ENCODE assay signal across 8 cellular contexts in the genomic region with DNA sequence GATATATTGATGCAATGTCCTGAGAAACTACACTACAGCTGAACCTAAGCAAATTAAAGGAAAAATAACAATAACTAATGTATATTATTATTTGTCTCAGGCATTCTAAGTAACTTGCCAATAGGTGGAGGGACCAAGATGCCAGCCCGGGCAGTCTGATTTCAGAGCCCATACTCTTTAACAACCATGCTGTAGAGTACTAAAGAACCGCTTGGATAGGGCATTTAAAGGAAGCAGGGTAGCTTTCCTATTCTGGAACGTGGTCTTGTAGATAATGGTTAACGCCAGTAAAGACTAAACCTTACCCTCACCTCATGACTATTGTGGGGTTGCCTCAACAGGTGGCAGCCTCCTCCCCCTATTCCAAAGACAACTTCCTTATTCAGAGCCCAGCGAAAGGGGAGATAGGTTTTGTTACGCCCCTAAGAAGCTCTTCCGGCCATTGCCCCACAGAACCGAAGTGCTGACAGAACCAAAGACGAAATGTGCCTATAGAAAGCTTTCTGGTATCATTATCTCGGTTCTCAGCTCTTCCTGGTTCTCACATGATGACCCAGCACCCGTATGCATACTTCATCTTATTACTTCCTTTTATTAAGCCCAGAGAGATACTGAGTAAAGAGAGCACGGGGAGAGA. TPM values are rescaled to one million over a fixed set of nuclear protein-coding genes. Genes with fewer than 3 reads are reported as not detected.
A peak's percentile ranks its signal among the peaks of the same experiment; 100 is the strongest.
DNase-seq lines count a peak whose midpoint lies in the region; ATAC-seq and TF ChIP-seq lines count a peak whose summit lies in the region.

No MANE protein-coding gene starts in this region.

- H3K36me3 ChIP-seq in BE2C, result no peaks in the 10 kb centered on the region
- no peaks in the 10 kb centered on the region for H3K36me3 ChIP-seq in upper lobe of right lung

- H3K4me1 Mint-ChIP-seq in natural killer cell treated with Interleukin-12 subunit alpha and Interleukin-12 subunit beta and Interleukin-15 and Interleukin-18, amount 100 ng/mL, for 72 hours (ENCODE audit: low read depth in 2 of 2), result peaks cover 28 to 35% of the 10 kb centered on the region in 2 donors

- H3K27ac ChIP-seq in upper lobe of right lung, result peak overlapping the region; percentile 94

- H3K4me3 ChIP-seq in BE2C (ENCODE audit: low read depth, low read length) (peak overlapping the region; percentile 83), upper lobe of right lung (peak overlapping the region; percentile 98)

- intact Hi-C loops in upper lobe of right lung (cut with DNase I), result no loop called here

- TF ChIP-seq CTCF in BE2C (IDR thresholded peaks at IDR 0.05; ENCODE audit: low read depth, low read length) (no peak), upper lobe of right lung (IDR thresholded peaks at IDR 0.05) (no peak)

- H3K9me3 ChIP-seq in BE2C (no peaks in the 10 kb centered on the region), upper lobe of right lung (no peaks in the 10 kb centered on the region)

- H3K36me3 Mint-ChIP-seq in natural killer cell treated with Interleukin-12 subunit alpha and Interleukin-12 subunit beta and Interleukin-15 and Interleukin-18, amount 100 ng/mL, for 72 hours, result peaks cover 6% of the 10 kb centered on the region

- H3K4me3 Mint-ChIP-seq in natural killer cell treated with Interleukin-12 subunit alpha and Interleukin-12 subunit beta and Interleukin-15 and Interleukin-18, amount 100 ng/mL, for 72 hours, result peak overlapping the region; percentile 99

- H3K4me1 ChIP-seq in BE2C (no peaks in the 10 kb centered on the region; the same call in 1 of the 2 replicates), upper lobe of right lung (peaks cover 11% of the 10 kb centered on the region)

- H3K27me3 ChIP-seq in BE2C, result no peaks in the 10 kb centered on the region
- no peaks in the 10 kb centered on the region for H3K27me3 ChIP-seq in upper lobe of right lung

- ATAC-seq in GM19025 (IDR thresholded peaks at IDR 0.05; ENCODE audit: low read depth, unreplicated experiment) (peak; percentile 23), HG03159 (IDR thresholded peaks at IDR 0.05; ENCODE audit: unreplicated experiment) (peak; percentile 42), upper lobe of right lung (peak; percentile 42)
- ATAC-seq in natural killer cell treated with Interleukin-12 subunit alpha and Interleukin-12 subunit beta and Interleukin-15 and Interleukin-18, amount 100 ng/mL, for 72 hours, result peak; percentile 43 to 52

- H3K9me3 Mint-ChIP-seq in natural killer cell treated with Interleukin-12 subunit alpha and Interleukin-12 subunit beta and Interleukin-15 and Interleukin-18, amount 100 ng/mL, for 72 hours, result no peaks in the 10 kb centered on the region

- H3K27ac Mint-ChIP-seq in natural killer cell treated with Interleukin-12 subunit alpha and Interleukin-12 subunit beta and Interleukin-15 and Interleukin-18, amount 100 ng/mL, for 72 hours, result peak overlapping the region; percentile 97 to 98

- no peaks in the 10 kb centered on the region for H3K27me3 Mint-ChIP-seq in natural killer cell treated with Interleukin-12 subunit alpha and Interleukin-12 subunit beta and Interleukin-15 and Interleukin-18, amount 100 ng/mL, for 72 hours

- no peak for DNase-seq in BE2C
- DNase-seq in NCI-H774 (lab: John Stamatoyannopoulos, UW), result peak; percentile 28
- DNase-seq in activated T-cell treated with anti-CD3 and anti-CD28 coated beads for 4 hours, result peak; percentile 14
- peak; percentile 37 for DNase-seq in fibroblast of gingiva (ENCODE audit: low read depth)
- DNase-seq in natural killer cell treated with Interleukin-12 subunit alpha and Interleukin-12 subunit beta and Interleukin-15 and Interleukin-18, amount 100 ng/mL, for 72 hours (ENCODE audit: low spot score), result peak; percentile 72
- DNase-seq in upper lobe of right lung, result peak; percentile 67

RNA-seq across cellular contexts. Expression of a gene that starts 0.7 kb away (rescaled TPM):
- polyA plus RNA-seq in BE2C (2012; ENCODE audit: insufficient read depth, insufficient read length, low read depth), result 5.9 TPM
- 10 to 100 TPM; 30.7 to 49.3 TPM for total RNA-seq in natural killer cell treated with Interleukin-12 subunit alpha and Interleukin-12 subunit beta and Interleukin-15 and Interleukin-18, amount 100 ng/mL, for 72 hours
- total RNA-seq in upper lobe of right lung, result 33.9 TPM
